ENCODE assay signal across 10 cellular contexts in genomic region chr10:95559466-95559865, GRCh38. TPM values are rescaled to one million over a fixed set of nuclear protein-coding genes. Genes with fewer than 3 reads are reported as not detected.
A peak's percentile ranks its signal among the peaks of the same experiment; 100 is the strongest.
DNase-seq lines count a peak whose midpoint lies in the region; ATAC-seq, FAIRE-seq and TF ChIP-seq lines count a peak whose summit lies in the region.
"Had no signal": no experiment of that assay in that cellular context is flagged by ENCODE, and none has a peak within 500 bp of the region (broad histone marks: within the 10 kb centered on the region; RNA-seq: fewer than 3 reads in every experiment).

No MANE protein-coding gene starts in this region.

- peaks cover 11% of the 10 kb centered on the region for H3K4me1 Mint-ChIP-seq in T-helper 1 cell treated with Interleukin-12 subunit alpha and Interleukin-12 subunit beta and Interleukin-4 antibody, amounts not matched to agents 30 μg/mL and 1 μg/mL, for 36 hours (ENCODE audit: low read depth)
- H3K4me1 Mint-ChIP-seq in astrocyte (ENCODE audit: low read depth, unreplicated experiment), result peaks cover 4% of the 10 kb centered on the region

- intact Hi-C loops in right lobe of liver (cut with DNase I), result loop anchor here in 1 of 2 donors (10.0 kb wide), 1 partner anchor 65 kb away; no protein-coding TSS in a partner anchor

- no peak overlapping the region for H3K4me2 ChIP-seq in astrocyte (ENCODE audit: low read length)

- no peaks in the 10 kb centered on the region for H3K79me2 ChIP-seq in astrocyte (ENCODE audit: insufficient read depth, low read length)

- peaks cover 3% of the 10 kb centered on the region for H3K4me1 ChIP-seq in astrocyte (ENCODE audit: insufficient read depth, low read length)
- peaks cover 0 to 21% (median 9%) of the 10 kb centered on the region in 4 donors for H3K4me1 ChIP-seq in right lobe of liver
- H3K4me1 ChIP-seq in stomach smooth muscle (ENCODE audit: control insufficient read depth, insufficient read depth, low read length), result peaks cover 29% of the 10 kb centered on the region

- H3K27ac ChIP-seq in astrocyte (ENCODE audit: low read depth, low read length) (no peak overlapping the region), right lobe of liver (peak overlapping the region; percentile 95 to 97 (median 96)), stomach smooth muscle (ENCODE audit: low read length) (peak overlapping the region; percentile 97)

- H3K27ac Mint-ChIP-seq in T-helper 1 cell treated with Interleukin-12 subunit alpha and Interleukin-12 subunit beta and Interleukin-4 antibody, amounts not matched to agents 30 μg/mL and 1 μg/mL, for 36 hours, result no peak overlapping the region
- H3K27ac Mint-ChIP-seq in astrocyte (ENCODE audit: unreplicated experiment), result peak overlapping the region; percentile 59

- no peak for TF ChIP-seq POLR2A in right lobe of liver (IDR thresholded peaks at IDR 0.05)

- H3K27me3 ChIP-seq in astrocyte (ENCODE audit: insufficient read depth, low read length) (peaks cover 12% of the 10 kb centered on the region), right lobe of liver (no peaks in the 10 kb centered on the region), stomach smooth muscle (ENCODE audit: control insufficient read depth in 1 of 2, insufficient read depth in 2 of 2, low read length in 2 of 2) (no peaks in the 10 kb centered on the region)

- peaks cover 55% of the 10 kb centered on the region for H3K27me3 Mint-ChIP-seq in T-helper 1 cell treated with Interleukin-12 subunit alpha and Interleukin-12 subunit beta and Interleukin-4 antibody, amounts not matched to agents 30 μg/mL and 1 μg/mL, for 36 hours (ENCODE audit: low read depth)
- H3K27me3 Mint-ChIP-seq in astrocyte (ENCODE audit: low read depth, unreplicated experiment), result peaks cover 18% of the 10 kb centered on the region

- DNase-seq in T-helper 1 cell, result no peak
- DNase-seq in astrocyte (ENCODE audit: low read depth), result no peak
- DNase-seq in right lobe of liver, result no peak
- DNase-seq in HuH-7.5 (ENCODE audit: low spot score), result no peak
- no peak for DNase-seq in glomerular visceral epithelial cell (ENCODE audit: extremely low spot score)
- no peak for DNase-seq in effector CD4-positive, alpha-beta T cell
- DNase-seq: activated effector memory CD4-positive, alpha-beta T cell treated with anti-CD3 and anti-CD28 coated beads, Interleukin-2, amount 50 U/mL, for 16 hours; SIG-M5 had no signal

- no peaks in the 10 kb centered on the region for H4K20me1 ChIP-seq in astrocyte (ENCODE audit: insufficient read depth, low read length)

- H3K9me3 Mint-ChIP-seq in T-helper 1 cell treated with Interleukin-12 subunit alpha and Interleukin-12 subunit beta and Interleukin-4 antibody, amounts not matched to agents 30 μg/mL and 1 μg/mL, for 36 hours, result no peaks in the 10 kb centered on the region
- peaks cover 2% of the 10 kb centered on the region for H3K9me3 Mint-ChIP-seq in astrocyte (ENCODE audit: unreplicated experiment)

- FAIRE-seq in astrocyte (lab: Jason Lieb, UNC), result no peak

- H3K4me3 ChIP-seq in astrocyte (ENCODE audit: insufficient read depth, low read depth, low read length) (no peak overlapping the region), right lobe of liver (peak overlapping the region; percentile 69 to 91 (median 69)), stomach smooth muscle (ENCODE audit: low read length in 2 of 2) (peak overlapping the region; percentile 79 to 99)

- no peak overlapping the region for H2AFZ ChIP-seq in astrocyte (ENCODE audit: low read depth, low read length)

- H3K36me3 Mint-ChIP-seq in T-helper 1 cell treated with Interleukin-12 subunit alpha and Interleukin-12 subunit beta and Interleukin-4 antibody, amounts not matched to agents 30 μg/mL and 1 μg/mL, for 36 hours (ENCODE audit: low read depth), result no peaks in the 10 kb centered on the region
- H3K36me3 Mint-ChIP-seq in astrocyte (ENCODE audit: low read depth, unreplicated experiment), result peaks cover 3% of the 10 kb centered on the region

- TF ChIP-seq CTCF in astrocyte (IDR thresholded peaks at IDR 0.05; ENCODE audit: insufficient read depth, low read depth, low read length) (no peak), right lobe of liver (IDR thresholded peaks at IDR 0.05) (no peak)

- H3K9ac ChIP-seq in astrocyte (ENCODE audit: low read length) (no peak overlapping the region), stomach smooth muscle (ENCODE audit: low read length in 2 of 2) (peak overlapping the region; percentile 99)

- peak overlapping the region; percentile 63 for H3K4me3 Mint-ChIP-seq in T-helper 1 cell treated with Interleukin-12 subunit alpha and Interleukin-12 subunit beta and Interleukin-4 antibody, amounts not matched to agents 30 μg/mL and 1 μg/mL, for 36 hours
- peak overlapping the region; percentile 80 for H3K4me3 Mint-ChIP-seq in astrocyte (ENCODE audit: unreplicated experiment)

- 52% methylated on average over 3 of the region's 4 CpGs for WGBS in right lobe of liver (ENCODE audit: insufficient coverage, low coverage, low lambda C conversion rate, missing lambda C conversion rate)

- ATAC-seq in right lobe of liver, result no peak

- H3K36me3 ChIP-seq in astrocyte (ENCODE audit: insufficient read depth, low read length) (no peaks in the 10 kb centered on the region), right lobe of liver (no peaks in the 10 kb centered on the region), stomach smooth muscle (ENCODE audit: control insufficient read depth in 2 of 2, insufficient read depth in 2 of 2, low read length in 2 of 2) (peaks cover 3 to 11% of the 10 kb centered on the region in 2 donors)

- no peaks in the 10 kb centered on the region for H3K9me3 ChIP-seq in astrocyte (ENCODE audit: insufficient read depth, low read depth, low read length)
- no peaks in the 10 kb centered on the region for H3K9me3 ChIP-seq in right lobe of liver
- H3K9me3 ChIP-seq in stomach smooth muscle (ENCODE audit: control insufficient read depth in 2 of 2, low read length in 2 of 2), result no peaks in the 10 kb centered on the region

RNA-seq across cellular contexts. Expression of gene SORBS1, which starts 1.7 kb away (rescaled TPM):
- total RNA-seq in astrocyte (5.1 and 6.0 TPM in 2 replicates), right lobe of liver (10 to 100 TPM; 56.4 to 97.9 (median 76.5) TPM)
